1 cellular context compared by ENCODE assay signal in genomic region chr11:61120099-61120864, GRCh38.
TF ChIP-seq lines count a peak whose summit lies in the region.

No MANE protein-coding gene starts in this region.

TF ChIP-seq in H1, 55 proteins besides CTCF, POLR2A, EP300 and RAD21:
- TF ChIP-seq CBX8 (IDR thresholded peaks at IDR 0.05; ENCODE audit: borderline replicate concordance, low read depth, low read length) (no peak), NANOG (IDR thresholded peaks at IDR 0.05; ENCODE audit: insufficient read depth, low read depth, low read length, poor library complexity, severe bottlenecking) (no peak), SAP30 (IDR thresholded peaks at IDR 0.05; ENCODE audit: insufficient read depth, insufficient replicate concordance, low read length) (no peak), CHD2 (IDR thresholded peaks at IDR 0.05; ENCODE audit: low read length) (no peak), EGR1 (IDR thresholded peaks at IDR 0.05; ENCODE audit: borderline replicate concordance, low read depth, low read length) (no peak), CTBP2 (IDR thresholded peaks at IDR 0.05; ENCODE audit: borderline replicate concordance, insufficient read depth, insufficient read length, low read length) (no peak), TEAD4 (IDR thresholded peaks at IDR 0.05; ENCODE audit: low read depth, low read length) (no peak), TAF1 (IDR thresholded peaks at IDR 0.05; ENCODE audit: low read depth, low read length) (no peak), SUZ12 (IDR thresholded peaks at IDR 0.05; ENCODE audit: low read length) (no peak), CHD1 (IDR thresholded peaks at IDR 0.05; ENCODE audit: low read depth, low read length) (no peak), RFX5 (IDR thresholded peaks at IDR 0.05; ENCODE audit: borderline replicate concordance, low read depth, low read length) (no peak)
